ENCODE assay signal across 8 cellular contexts in the genomic region with DNA sequence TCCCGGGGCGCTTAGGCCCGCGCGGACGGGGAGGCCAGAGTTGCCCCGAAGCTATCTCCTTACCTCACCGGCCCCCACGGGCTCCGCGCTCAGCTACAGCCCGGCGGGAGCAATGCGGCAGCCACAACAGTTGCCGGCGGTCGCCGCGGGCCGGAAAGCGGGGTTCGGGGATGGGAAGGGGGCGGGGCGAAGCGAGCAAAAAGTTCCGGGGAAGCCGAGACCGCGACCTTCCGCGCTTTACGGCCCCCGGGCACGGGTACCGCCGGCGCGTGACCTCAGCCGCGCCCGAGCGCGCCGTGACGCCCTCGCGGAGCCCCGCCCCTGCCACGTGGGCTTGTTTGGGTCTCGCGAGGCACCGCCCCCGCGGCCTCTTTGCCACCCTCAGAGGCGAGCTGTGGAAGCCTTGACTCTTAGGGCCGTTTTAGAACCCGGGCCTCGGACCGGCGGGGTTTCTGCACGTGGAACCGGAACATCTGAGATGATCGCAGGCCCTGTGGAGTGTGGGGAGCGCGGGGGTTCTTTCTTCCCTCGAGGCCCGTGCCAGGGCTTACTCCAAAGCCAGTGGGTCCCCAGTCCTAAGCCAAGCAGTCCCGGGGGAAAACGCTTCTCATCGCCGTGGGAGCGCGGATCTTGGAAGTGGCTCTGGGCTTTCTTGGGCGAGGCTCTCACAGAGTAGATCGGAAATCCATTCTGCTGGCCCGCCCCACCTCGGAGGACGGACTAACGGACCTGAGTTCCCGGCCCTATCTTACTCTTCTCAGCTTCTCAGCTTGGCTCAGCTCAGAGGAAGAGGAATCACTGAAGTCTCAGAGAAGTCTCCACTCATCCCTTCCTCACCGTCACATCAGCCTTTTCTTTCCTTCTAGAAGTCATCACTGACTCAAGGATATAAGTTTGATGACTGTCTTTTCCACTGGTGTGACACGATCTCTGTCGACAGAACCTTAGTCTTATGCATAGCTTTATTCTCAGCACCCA. TPM values are rescaled to one million over a fixed set of nuclear protein-coding genes. Genes with fewer than 3 reads are reported as not detected.
DNase-seq lines count a peak whose midpoint lies in the region; ATAC-seq and TF ChIP-seq lines count a peak whose summit lies in the region.
"Not testable (repeated sequence)": the region's sequence is repeated elsewhere in the genome, so short reads cannot be mapped to it uniquely, and the experiment has no call there.

No MANE protein-coding gene starts in this region.

- peak; percentile 86 for ATAC-seq in HG03378 (IDR thresholded peaks at IDR 0.05; ENCODE audit: unreplicated experiment)

- DNase-seq in AG20443 (ENCODE audit: low spot score) (peak; percentile 100), NCI-H446 (lab: John Stamatoyannopoulos, UW) (peak; percentile 76 to 94), chondrocyte (ENCODE audit: low spot score) (peak; percentile 98), kidney tubule cell (ENCODE audit: low spot score) (peak; percentile 92)
- DNase-seq in activated CD4-positive, alpha-beta T cell treated with anti-CD3 and anti-CD28 coated beads for 24 hours (ENCODE audit: low read depth in 2 of 2): peak; percentile 96 to 100
- peak; percentile 87 to 100 for DNase-seq in stimulated activated CD4-positive, alpha-beta T cell treated with anti-CD3 and anti-CD28 coated beads, Interleukin-15, amount 100 ng/mL, for 48 hours (ENCODE audit: low read depth in 2 of 2)

- TF ChIP-seq POLR2A in GM19193 (IDR thresholded peaks at IDR 0.05; ENCODE audit: extremely low read depth, insufficient read depth, insufficient read length): peak; percentile 54

- H3K4me1 Mint-ChIP-seq in chondrocyte (ENCODE audit: low read depth): peaks cover 17% of the 10 kb centered on the region

- not testable (repeated sequence) for TF ChIP-seq CTCF in chondrocyte (IDR thresholded peaks at IDR 0.05)

- H3K9me3 Mint-ChIP-seq in chondrocyte (ENCODE audit: low read depth): not testable (repeated sequence)

- not testable (repeated sequence) for H3K36me3 Mint-ChIP-seq in chondrocyte (ENCODE audit: low read depth)

- peak overlapping the region; percentile 93 for H3K4me3 Mint-ChIP-seq in chondrocyte (ENCODE audit: unreplicated experiment)

- H3K27me3 Mint-ChIP-seq in chondrocyte (ENCODE audit: low read depth): not testable (repeated sequence)

- H3K27ac Mint-ChIP-seq in chondrocyte (ENCODE audit: unreplicated experiment): peak overlapping the region; percentile 95

RNA-seq across cellular contexts. Expression of gene NPIPB15, which starts 7.8 kb away (rescaled TPM):
- total RNA-seq in chondrocyte: 4.7 to 8.1 TPM (median 4.9 TPM) in 3 replicates

RNA-seq across cellular contexts. Expression of gene CLEC18B, which starts 53.0 kb away (rescaled TPM):
- 1.6 to 4.5 TPM (median 3.5 TPM) in 3 replicates for total RNA-seq in chondrocyte

Comparison
In these comparisons a context has a peak if more than half of its experiments do, and no peak if none do; other contexts are left out.
1. Peak in every context shown above with its lines: DNase-seq and ATAC-seq.